22 cellular contexts compared by ENCODE assay signal in genomic region chr5:174834081-174834480, GRCh38.
DNase-seq lines count a peak whose midpoint lies in the region; ATAC-seq and TF ChIP-seq lines count a peak whose summit lies in the region.
"Had no signal": no experiment of that assay in that cellular context is flagged by ENCODE, and none has a peak within 500 bp of the region (broad histone marks: within the 10 kb centered on the region; RNA-seq: fewer than 3 reads in every experiment).

No MANE protein-coding gene starts in this region.

- CTCF ChIA-PET in RWPE1 (lab: Yijun Ruan, JAX), result no interaction called here

- no peak for ATAC-seq in HG02970 (IDR thresholded peaks at IDR 0.05; ENCODE audit: low FRiP score, unreplicated experiment)
- ATAC-seq: K562, PC-3 had no signal

- no peaks in the 10 kb centered on the region for H3K9me3 Mint-ChIP-seq in chondrocyte (ENCODE audit: low read depth)
- H3K9me3 Mint-ChIP-seq: CD4-positive, alpha-beta T cell had no signal

- peaks cover 32% of the 10 kb centered on the region for H3K4me1 Mint-ChIP-seq in chondrocyte (ENCODE audit: low read depth)

- no peaks in the 10 kb centered on the region for H3K36me3 Mint-ChIP-seq in chondrocyte (ENCODE audit: low read depth)

- H3K27ac Mint-ChIP-seq in chondrocyte (ENCODE audit: unreplicated experiment), result no peak overlapping the region
- H3K27ac Mint-ChIP-seq: CD4-positive, alpha-beta T cell had no signal

- H3K4me3 Mint-ChIP-seq in chondrocyte (ENCODE audit: unreplicated experiment), result no peak overlapping the region
- H3K4me3 Mint-ChIP-seq: CD4-positive, alpha-beta T cell had no signal

- POLR2A ChIA-PET in RWPE1 (lab: Yijun Ruan, JAX; ENCODE audit: low non-redundant PET), result no interaction called here

- no peaks in the 10 kb centered on the region for H3K27me3 Mint-ChIP-seq in chondrocyte (ENCODE audit: low read depth)

- TF ChIP-seq CTCF in RWPE1 (conservative IDR thresholded peaks at IDR 0.05; ENCODE audit: low read depth) (no peak), chondrocyte (IDR thresholded peaks at IDR 0.05) (no peak)

- H3K27ac ChIP-seq in RWPE1, result no peak overlapping the region
- H3K27ac ChIP-seq: BLaER1 treated with 17β-estradiol and CSF1 and Interleukin-3, amounts not matched to agents 10 nM and 100 nM; SJSA1 had no signal

- DNase-seq in Ammon's horn (ENCODE audit: low spot score), result peak; percentile 10
- DNase-seq in M059J (ENCODE audit: low read depth), result peak; percentile 9
- DNase-seq in myocyte (ENCODE audit: low read depth), result peak; percentile 39
- no peak for DNase-seq in NCI-H1105 treated with DMSO at 0.1 percent for 48 hours (lab: John Stamatoyannopoulos, UW)
- DNase-seq in RWPE1 (ENCODE audit: low spot score), result no peak
- DNase-seq in chondrocyte (ENCODE audit: low spot score), result no peak
- DNase-seq: CD4-positive, alpha-beta T cell; H7; Kasumi-1; MG63; NCI-H1417 treated with DMSO at 0.1 percent for 48 hours; NCI-H1694 treated with DMSO at 0.1 percent for 48 hours; NCI-H2081 treated with DMSO at 0.1 percent for 48 hours; NCI-H2171; NCI-H524 treated with DMSO at 0.1 percent for 48 hours; NCI-H774; PC-3; Right ventricle myocardium superior had no signal

Comparison
In these comparisons a context has a peak if more than half of its experiments do, and no peak if none do; other contexts are left out.
1. DNase-seq: peak in Ammon's horn (single experiment), M059J (single experiment) and myocyte (single experiment); none in NCI-H1105 treated with DMSO at 0.1 percent for 48 hours (single experiment), RWPE1 (single experiment) and chondrocyte (single experiment).